ENCODE assay signal across 1 cellular context in genomic region chr20:760751-761417, GRCh38.
TF ChIP-seq lines count a peak whose summit lies in the region.

No MANE protein-coding gene starts in this region.

TF ChIP-seq in HepG2, 621 proteins besides CTCF, POLR2A, EP300 and RAD21 (continued from another document and continues in another):
- peak; percentile 72 for TF ChIP-seq ZNF687 (CRISPR knock-in tag; IDR thresholded peaks at IDR 0.05)
- peak; percentile 28; the same call in 1 of the 2 replicates for TF ChIP-seq TBX2 (CRISPR knock-in tag; IDR thresholded peaks at IDR 0.05; ENCODE audit: borderline replicate concordance)
- no peak for TF ChIP-seq GLMP (CRISPR knock-in tag; IDR thresholded peaks at IDR 0.05; ENCODE audit: borderline replicate concordance)
- TF ChIP-seq HBP1 (CRISPR knock-in tag; IDR thresholded peaks at IDR 0.05; ENCODE audit: low read depth): 0 out of 2 replicates have a peak, but pooled peaks have one; percentile 39
- peak; percentile 62 for TF ChIP-seq CBFB (CRISPR knock-in tag; IDR thresholded peaks at IDR 0.05)
- TF ChIP-seq CREBL2 (CRISPR knock-in tag; IDR thresholded peaks at IDR 0.05; ENCODE audit: borderline replicate concordance): 0 out of 2 replicates have a peak, but pooled peaks have one; percentile 28
- peak; percentile 71; the same call in 1 of the 2 replicates for TF ChIP-seq DZIP1 (CRISPR knock-in tag; IDR thresholded peaks at IDR 0.05)
- no peak for TF ChIP-seq NR2F2 (IDR thresholded peaks at IDR 0.05; ENCODE audit: borderline replicate concordance, low read depth)
- TF ChIP-seq HOXA3 (CRISPR knock-in tag; IDR thresholded peaks at IDR 0.05): peak; percentile 54; the same call in 1 of the 2 replicates
- no peak for TF ChIP-seq U2AF2 (IDR thresholded peaks at IDR 0.05; ENCODE audit: low read depth, low read length)
- TF ChIP-seq ZNF792 (CRISPR knock-in tag; IDR thresholded peaks at IDR 0.05): peak; percentile 15; the same call in 1 of the 2 replicates
- TF ChIP-seq RORA (CRISPR knock-in tag; IDR thresholded peaks at IDR 0.05): no peak
- TF ChIP-seq MYC (CRISPR knock-in tag; IDR thresholded peaks at IDR 0.05; ENCODE audit: borderline replicate concordance): peak; percentile 57; the same call in 1 of the 2 replicates
- TF ChIP-seq ZNF777 (CRISPR knock-in tag; IDR thresholded peaks at IDR 0.05): no peak
- TF ChIP-seq ZSCAN12 (CRISPR knock-in tag; IDR thresholded peaks at IDR 0.05): no peak
- no peak for TF ChIP-seq ZNF564 (CRISPR knock-in tag; IDR thresholded peaks at IDR 0.05)
- TF ChIP-seq SALL1 (CRISPR knock-in tag; IDR thresholded peaks at IDR 0.05): peak; percentile 63; the same call in 1 of the 2 replicates
- TF ChIP-seq ZNF232 (CRISPR knock-in tag; IDR thresholded peaks at IDR 0.05; ENCODE audit: borderline replicate concordance): 0 out of 2 replicates have a peak, but pooled peaks have one; percentile 40
- peak; percentile 33 for TF ChIP-seq YY1 (IDR thresholded peaks at IDR 0.05; ENCODE audit: insufficient read depth, insufficient replicate concordance, low read depth, low read length)
- no peak for TF ChIP-seq DDIT3 (CRISPR knock-in tag; IDR thresholded peaks at IDR 0.05)
- no peak for TF ChIP-seq GZF1 (CRISPR knock-in tag; IDR thresholded peaks at IDR 0.05)
- TF ChIP-seq MAZ (IDR thresholded peaks at IDR 0.05; ENCODE audit: borderline replicate concordance, low read depth, low read length): no peak
- TF ChIP-seq MAZ (CRISPR knock-in tag; IDR thresholded peaks at IDR 0.05; ENCODE audit: low read depth): 0 out of 2 replicates have a peak, but pooled peaks have one; percentile 1
- TF ChIP-seq KLF12 (CRISPR knock-in tag; IDR thresholded peaks at IDR 0.05; ENCODE audit: borderline replicate concordance): peak; percentile 98; the same call in 1 of the 2 replicates
- 0 out of 2 replicates have a peak, but pooled peaks have one; percentile 47 for TF ChIP-seq AKAP8 (CRISPR knock-in tag; IDR thresholded peaks at IDR 0.05)
- no peak for TF ChIP-seq TFDP1 (CRISPR knock-in tag; IDR thresholded peaks at IDR 0.05; ENCODE audit: borderline replicate concordance)
- 0 out of 2 replicates have a peak, but pooled peaks have one; percentile 39 for TF ChIP-seq ZNF619 (CRISPR knock-in tag; IDR thresholded peaks at IDR 0.05)
- TF ChIP-seq ZBTB20 (CRISPR knock-in tag; IDR thresholded peaks at IDR 0.05; ENCODE audit: borderline replicate concordance, low read depth): peak; percentile 54; the same call in 1 of the 2 replicates
- TF ChIP-seq MAFK (conservative IDR thresholded peaks at IDR 0.05 in 1 of 2, IDR thresholded peaks at IDR 0.05 in 1 of 2; ENCODE audit: low read length in 2 of 2): no peak
- peak; percentile 55; the same call in 1 of the 2 replicates for TF ChIP-seq BHLHE40 (IDR thresholded peaks at IDR 0.05; ENCODE audit: low read length)
- 0 out of 2 replicates have a peak, but pooled peaks have one; percentile 11 for TF ChIP-seq SMAD3 (CRISPR knock-in tag; IDR thresholded peaks at IDR 0.05)
- no peak for TF ChIP-seq FOXA1 (IDR thresholded peaks at IDR 0.05)
- peak; percentile 16; the same call in 1 of the 2 replicates for TF ChIP-seq FOXA1 (CRISPR knock-in tag; IDR thresholded peaks at IDR 0.05)
- peak; percentile 63; the same call in 1 of the 2 replicates for TF ChIP-seq ZFP91 (CRISPR knock-in tag; IDR thresholded peaks at IDR 0.05; ENCODE audit: borderline replicate concordance)
- 0 out of 2 replicates have a peak, but pooled peaks have one; percentile 62 for TF ChIP-seq ARHGAP35 (CRISPR knock-in tag; IDR thresholded peaks at IDR 0.05; ENCODE audit: borderline replicate concordance)
- no peak for TF ChIP-seq ZNF138 (CRISPR knock-in tag; IDR thresholded peaks at IDR 0.05; ENCODE audit: low read depth)
- no peak for TF ChIP-seq ZSCAN20 (CRISPR knock-in tag; IDR thresholded peaks at IDR 0.05; ENCODE audit: borderline replicate concordance)
- TF ChIP-seq ZNF605 (CRISPR knock-in tag; IDR thresholded peaks at IDR 0.05): 0 out of 2 replicates have a peak, but pooled peaks have one; percentile 36
- no peak for TF ChIP-seq ZNF256 (CRISPR knock-in tag; conservative IDR thresholded peaks at IDR 0.05)
- TF ChIP-seq ZNF574 (CRISPR knock-in tag; IDR thresholded peaks at IDR 0.05): peak; percentile 71; the same call in 1 of the 2 replicates
- peak; percentile 55; the same call in 1 of the 2 replicates for TF ChIP-seq ZNF331 (CRISPR knock-in tag; IDR thresholded peaks at IDR 0.05)
- no peak for TF ChIP-seq ISX (CRISPR knock-in tag; conservative IDR thresholded peaks at IDR 0.05)
- 0 out of 2 replicates have a peak, but pooled peaks have one; percentile 36 for TF ChIP-seq HMG20B (CRISPR knock-in tag; conservative IDR thresholded peaks at IDR 0.05)
- TF ChIP-seq ZNF589 (CRISPR knock-in tag; conservative IDR thresholded peaks at IDR 0.05): 0 out of 2 replicates have a peak, but pooled peaks have one; percentile 36
- TF ChIP-seq GPBP1L1 (CRISPR knock-in tag; IDR thresholded peaks at IDR 0.05): no peak
- TF ChIP-seq GABPB1 (CRISPR knock-in tag; IDR thresholded peaks at IDR 0.05): peak; percentile 72; the same call in 1 of the 2 replicates
